8 cellular contexts compared by ENCODE assay signal in the genomic region with DNA sequence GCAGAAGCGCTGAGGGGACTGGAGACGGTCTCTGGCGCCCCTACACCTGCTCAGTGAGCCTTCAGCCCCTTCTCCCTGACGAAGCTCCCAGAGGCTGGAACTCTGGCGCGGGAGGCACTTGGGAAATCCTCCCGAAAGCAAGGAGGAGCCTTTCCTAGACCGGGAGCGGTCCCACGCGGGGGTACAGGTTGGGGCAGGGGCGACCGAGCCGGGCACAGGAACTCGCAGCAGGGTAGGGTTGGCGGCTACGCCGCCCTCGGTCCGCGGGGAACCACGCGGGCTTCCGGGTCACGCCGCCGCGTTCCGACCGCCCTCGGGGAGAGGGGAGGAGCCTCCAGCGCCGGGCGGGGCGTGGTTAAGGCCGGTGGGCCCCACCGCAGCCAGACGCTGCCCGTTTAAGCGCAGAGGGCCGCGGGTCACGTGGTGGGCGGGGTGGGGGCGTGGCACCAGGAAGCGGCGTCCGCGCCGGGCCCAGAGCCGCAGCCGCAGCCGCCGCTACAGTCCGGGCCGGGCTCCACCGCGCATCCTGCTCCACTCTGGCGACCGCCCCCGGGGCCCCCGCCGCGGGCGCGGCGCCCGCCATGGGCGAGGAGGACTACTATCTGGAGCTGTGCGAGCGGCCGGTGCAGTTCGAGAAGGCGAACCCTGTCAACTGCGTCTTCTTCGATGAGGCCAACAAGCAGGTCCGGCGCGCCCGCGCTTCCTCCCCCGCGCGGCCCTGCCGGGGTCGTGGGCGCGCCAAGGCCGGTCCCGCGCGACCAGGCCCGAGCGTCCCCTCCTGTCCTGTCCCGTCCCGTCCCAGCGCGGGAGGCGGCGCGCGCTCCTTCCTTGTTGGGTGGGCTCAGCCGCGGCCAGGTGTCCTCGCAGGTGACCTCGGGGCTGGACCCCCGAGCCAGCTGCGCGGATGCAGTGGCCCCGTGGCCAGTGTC. TPM values are rescaled to one million over a fixed set of nuclear protein-coding genes. Genes with fewer than 3 reads are reported as not detected.
DNase-seq lines count a peak whose midpoint lies in the region; ATAC-seq and TF ChIP-seq lines count a peak whose summit lies in the region.

A gene (plus strand): TSS at position 474 of the 929 bp plus-strand sequence. CDS start 108 bp downstream, at position 582.

- H3K9ac ChIP-seq in parathyroid adenoma = peak within 1 kb of the TSS; percentile 30

- no peaks in the 10 kb centered on the region for H3K9me3 ChIP-seq in parathyroid adenoma (ENCODE audit: control insufficient read depth, low read length)
- H3K9me3 ChIP-seq in tibial artery = no peaks in the 10 kb centered on the region

- ATAC-seq in HG02623 (IDR thresholded peaks at IDR 0.05; ENCODE audit: unreplicated experiment) = peak; percentile 76
- peak; percentile 99 for ATAC-seq in Right ventricle myocardium superior (ENCODE audit: poor library complexity)

- H3K36me3 ChIP-seq in parathyroid adenoma (ENCODE audit: control insufficient read depth, insufficient read depth, low read length) (no peaks in the 10 kb centered on the region), tibial artery (peaks cover 0 to 8% (median under 1%) of the 10 kb centered on the region in 3 donors)

- intact Hi-C loops in Right ventricle myocardium superior (cut with DNase I) (no loop called here), tibial artery (cut with DNase I; ENCODE audit: low total_unique reads) (loop anchor here (1.0 to 10.0 kb wide), 3 partner anchors 46 to 369 kb away; a partner anchor contains a TSS)

- H3K4me3 ChIP-seq in parathyroid adenoma (ENCODE audit: low read depth, low read length) (peak within 1 kb of the TSS; percentile 91), tibial artery (peak within 1 kb of the TSS; percentile 89 to 99)

- H3K4me2 ChIP-seq in parathyroid adenoma (ENCODE audit: low read length) = peak within 1 kb of the TSS; percentile 99

- no peaks in the 10 kb centered on the region for H3K27me3 ChIP-seq in parathyroid adenoma (ENCODE audit: control insufficient read depth, insufficient read depth, low read length)
- H3K27me3 ChIP-seq in tibial artery = no peaks in the 10 kb centered on the region

- H3K79me2 ChIP-seq in parathyroid adenoma = peaks cover 6% of the 10 kb centered on the region

- TF ChIP-seq CTCF in GM12872 (IDR thresholded peaks at IDR 0.05; ENCODE audit: insufficient read depth, low read depth, low read length) (0 out of 3 replicates have a peak, but pooled peaks have one; percentile 13), parathyroid adenoma (IDR thresholded peaks at IDR 0.05) (no peak), tibial artery (IDR thresholded peaks at IDR 0.05) (peak in 1 of 2 experiments; percentile 16)

- H3K27ac ChIP-seq in parathyroid adenoma (peak within 1 kb of the TSS; percentile 81), tibial artery (peak within 1 kb of the TSS; percentile 90 to 93)

- H3K4me1 ChIP-seq in parathyroid adenoma = peaks cover 4% of the 10 kb centered on the region
- peaks cover 0 to 41% (median 28%) of the 10 kb centered on the region in 4 donors for H3K4me1 ChIP-seq in tibial artery

- DNase-seq in NCI-H1105 (lab: John Stamatoyannopoulos, UW) (peak; percentile 97), SW 1271 (lab: John Stamatoyannopoulos, UW) (peak; percentile 75 to 84), Right ventricle myocardium superior (peak; percentile 99), tibial artery (peak; percentile 92 to 97)
- DNase-seq in activated naive CD8-positive, alpha-beta T cell treated with anti-CD3 and anti-CD28 coated beads, Interleukin-2, amount 50 U/mL, for 16 hours (ENCODE audit: low read depth, low spot score) = peak; percentile 96

- H2AFZ ChIP-seq in parathyroid adenoma = peak within 1 kb of the TSS; percentile 92

RNA-seq across cellular contexts. Expression of the gene that starts here (rescaled TPM):
- total RNA-seq in Right ventricle myocardium superior = 13.9 TPM

Comparison
In these comparisons a context has a peak if more than half of its experiments do, and no peak if none do; other contexts are left out.
1. Peak in every context shown above with its lines: DNase-seq, ATAC-seq, H3K4me3 ChIP-seq and H3K27ac ChIP-seq.